In the genomic region with DNA sequence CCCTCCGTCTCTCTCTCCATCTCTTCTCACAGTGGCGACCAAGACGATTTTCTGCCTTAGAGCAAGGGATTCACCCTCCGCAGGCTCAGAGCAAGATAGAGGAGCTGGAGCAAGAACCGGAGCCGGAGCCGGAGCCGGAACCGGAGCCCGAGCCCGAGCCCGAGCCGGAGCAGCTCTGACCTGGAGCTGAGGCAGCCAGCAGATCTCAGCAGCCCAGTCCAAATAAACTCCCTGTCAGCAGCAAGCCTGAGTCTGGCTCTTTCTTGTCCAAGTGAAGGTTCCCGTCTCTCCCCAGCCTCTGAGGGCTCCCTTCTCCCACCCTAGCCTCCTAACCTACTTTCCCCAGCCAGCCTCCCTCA, we compare ENCODE assay signal across 8 cellular contexts. TPM values are rescaled to one million over a fixed set of nuclear protein-coding genes. Genes with fewer than 3 reads are reported as not detected.
A peak's percentile ranks its signal among the peaks of the same experiment; 100 is the strongest.
DNase-seq lines count a peak whose midpoint lies in the region; ATAC-seq, FAIRE-seq and TF ChIP-seq lines count a peak whose summit lies in the region.

No MANE protein-coding gene starts in this region.

- no peak overlapping the region for H2AFZ ChIP-seq in HepG2 (ENCODE audit: low read length)

- peak overlapping the region; percentile 54 for H3K4me3 ChIP-seq in AG04449 (ENCODE audit: low read depth, low read length)
- peak overlapping the region in 1 of 3 experiments; percentile 47; a peak in 2 of 6 replicates for H3K4me3 ChIP-seq in HepG2 (replicated peaks in 1 of 3; ENCODE audit: insufficient read depth in 1 of 3, low read depth in 2 of 3, low read length in 3 of 3)

- no peaks in the 10 kb centered on the region for H4K20me1 ChIP-seq in HepG2 (ENCODE audit: insufficient read depth, low read length)

- TF ChIP-seq CTCF in AG04449 (IDR thresholded peaks at IDR 0.05; ENCODE audit: insufficient read depth, low read length, missing control alignments), result no peak
- TF ChIP-seq CTCF in HFFc6 (IDR thresholded peaks at IDR 0.05), result no peak
- no peak for TF ChIP-seq CTCF in brain (conservative IDR thresholded peaks at IDR 0.05)
- no peak for TF ChIP-seq CTCF in HepG2 (CRISPR knock-in tag; IDR thresholded peaks at IDR 0.05)
- TF ChIP-seq CTCF in type B pancreatic cell (conservative IDR thresholded peaks at IDR 0.05), result no peak

- TF ChIP-seq RAD21 in HepG2 (CRISPR knock-in tag; IDR thresholded peaks at IDR 0.05), result no peak

- H3K4me1 Mint-ChIP-seq in HFFc6 (ENCODE audit: low read depth) (peaks cover 16% of the 10 kb centered on the region), brain (peaks cover 65% of the 10 kb centered on the region), type B pancreatic cell (ENCODE audit: unreplicated experiment) (peaks cover 20% of the 10 kb centered on the region)

- H3K4me3 Mint-ChIP-seq in HFFc6 (peak overlapping the region; percentile 89), brain (peak overlapping the region; percentile 82 to 89 (median 84)), type B pancreatic cell (peak overlapping the region; percentile 93)

- BruUV-seq in HepG2 (replicated peaks; lab: Mats Ljungman, UMichigan), result no TSS peak

- WGBS in HepG2 (ENCODE audit: low lambda C conversion rate), result 70% methylated on average over 14 of the region's 14 CpGs

- peaks cover 82% of the 10 kb centered on the region for H3K4me1 ChIP-seq in HepG2 (ENCODE audit: insufficient read depth, low read length)

- FAIRE-seq in HepG2 (lab: Jason Lieb, UNC), result no peak

- intact Hi-C loops in HepG2 (cut with micrococcal nuclease; ENCODE audit: unreplicated experiment), result loop anchor here (2.0 kb wide), 1 partner anchor 47 kb away; no protein-coding TSS in a partner anchor

- ATAC-seq in HepG2 (peak; percentile 37), HG02763 (IDR thresholded peaks at IDR 0.05; ENCODE audit: unreplicated experiment) (no peak)

- H3K36me3 Mint-ChIP-seq in HFFc6 (ENCODE audit: low read depth) (no peaks in the 10 kb centered on the region), brain (peaks cover 16% of the 10 kb centered on the region), type B pancreatic cell (peaks cover 14% of the 10 kb centered on the region)

- H3K9ac ChIP-seq in HepG2 (ENCODE audit: insufficient read depth, low read depth, low read length), result 0 out of 2 replicates have a peak overlapping the region, but pooled peaks have one; percentile 1

- CTCF ChIA-PET in AG04449 (lab: Yijun Ruan, JAX) (interaction anchor here (0.7 to 12.1 kb wide), 17 partner anchors 9 to 175 kb away, joined by 3 to 272 read pairs (median 6); a partner anchor contains a TSS), HepG2 (lab: Yijun Ruan, JAX; ENCODE audit: low intra/inter-chr PET ratio, low total read pairs) (interaction anchor here (2.0 to 2.9 kb wide), 2 partner anchors 25 to 42 kb away, joined by 16 to 54 read pairs; a partner anchor contains a TSS)

- peak overlapping the region; percentile 69 for H3K4me2 ChIP-seq in HepG2 (ENCODE audit: low read depth, low read length)

- no peaks in the 10 kb centered on the region for H3K9me3 Mint-ChIP-seq in HFFc6
- H3K9me3 Mint-ChIP-seq in brain, result no peaks in the 10 kb centered on the region
- no peaks in the 10 kb centered on the region for H3K9me3 Mint-ChIP-seq in type B pancreatic cell

- no peaks in the 10 kb centered on the region for H3K9me3 ChIP-seq in HepG2 (ENCODE audit: low read length)

- TF ChIP-seq POLR2A in HepG2 (IDR thresholded peaks at IDR 0.05; ENCODE audit: insufficient read depth in 1 of 2, low read depth in 2 of 2, low read length in 2 of 2), result no peak

- no peak overlapping the region for H3K27ac Mint-ChIP-seq in HFFc6
- H3K27ac Mint-ChIP-seq in brain, result peak overlapping the region; percentile 92 to 99 (median 96)
- peak overlapping the region; percentile 90 for H3K27ac Mint-ChIP-seq in type B pancreatic cell

- in situ Hi-C loops in HepG2 (cut with HindIII; ENCODE audit: extremely low pct_ligation_motif_present, low pct_unique_long_range_greater_than_20kb), result no loop called here

- H3K36me3 ChIP-seq in HepG2 (replicated peaks in 1 of 2; ENCODE audit: control insufficient read depth in 1 of 2, insufficient read depth in 2 of 2, low read length in 2 of 2), result no peaks in the 10 kb centered on the region

- H3K79me2 ChIP-seq in HepG2 (ENCODE audit: insufficient read depth, low read length), result no peaks in the 10 kb centered on the region

- POLR2A ChIA-PET in AG04449 (lab: Yijun Ruan, JAX) (interaction anchor here (1.0 to 3.5 kb wide), 3 partner anchors 12 to 89 kb away, joined by 6 to 23 read pairs (median 12); a partner anchor contains a TSS), HepG2 (lab: Yijun Ruan, JAX) (interaction anchor here (0.6 to 5.5 kb wide), 7 partner anchors 9 to 147 kb away, joined by 3 to 59 read pairs (median 5); a partner anchor contains a TSS)

- DNase-seq in AG04449 (ENCODE audit: low read depth, low spot score) (no peak), HFFc6 (peak; percentile 25), HepG2 (ENCODE audit: low spot score) (no peak), type B pancreatic cell (ENCODE audit: extremely low spot score, unreplicated experiment) (no peak), HT-29 (ENCODE audit: low spot score) (no peak), DMS153 treated with DMSO at 0.1 percent for 48 hours (lab: John Stamatoyannopoulos, UW; ENCODE audit: unreplicated experiment) (no peak)

- H3K27me3 ChIP-seq in HepG2 (ENCODE audit: control insufficient read depth in 1 of 2, insufficient read depth in 2 of 2, low read length in 2 of 2), result peaks cover 2 to 13% of the 10 kb centered on the region in 2 experiments; a peak in 2 of 5 replicates

- no peak for TF ChIP-seq EP300 in HepG2 (IDR thresholded peaks at IDR 0.05; ENCODE audit: low read depth in 2 of 2, low read length in 2 of 2)
- TF ChIP-seq EP300 in HepG2 (CRISPR knock-in tag; IDR thresholded peaks at IDR 0.05; ENCODE audit: borderline replicate concordance), result no peak

- H3K27me3 Mint-ChIP-seq in HFFc6 (ENCODE audit: insufficient read depth) (peaks cover 8% of the 10 kb centered on the region), brain (peaks cover 5% of the 10 kb centered on the region), type B pancreatic cell (peaks cover 61% of the 10 kb centered on the region)

- H3K27ac ChIP-seq in HepG2 (ENCODE audit: extremely low read length, insufficient read depth, low read length), result peak overlapping the region; percentile 16

RNA-seq across cellular contexts. Expression of a gene that starts 5.9 kb away (rescaled TPM):
- under 1 TPM; 0.15 to 0.64 (median 0.50) TPM for total RNA-seq in HFFc6 (2021; fragmentation: NEBNext Ultra II Directional; extraction: Animal tissue kit (Norgen Biotek cat#: 25700))
- polyA plus RNA-seq in brain (ENCODE audit: insufficient read depth, low read depth, low replicate concordance) (0.81 TPM), HepG2 (2011; rRNA removed) (0.26 and 0.51 TPM in 2 replicates)
- total RNA-seq in HepG2 (2016; rRNA removed; fragmentation: Illumina TruSeq; extraction: Trizol) (0.11 TPM in 1 of 2 replicates, not detected in the other), type B pancreatic cell (ENCODE audit: low replicate concordance) (0.52 and 2.6 TPM in 2 replicates)
- not detected in 2 replicates for total RNA-seq in HepG2 (2016; cell fraction: cytosol; rRNA removed; fragmentation: Illumina TruSeq; extraction: Trizol; ENCODE audit: low read depth)
- 0.11 TPM in 1 of 2 replicates, not detected in the other for total RNA-seq in HepG2 (2016; cell fraction: insoluble cytoplasmic fraction; rRNA removed; fragmentation: Illumina TruSeq; extraction: Trizol)
- total RNA-seq in HepG2 (2016; cell fraction: membrane; rRNA removed; fragmentation: Illumina TruSeq; extraction: Trizol), result 0.07 TPM in 1 of 2 replicates, not detected in the other
- 0.31 TPM in 1 of 2 replicates, not detected in the other for total RNA-seq in HepG2 (2016; cell fraction: nucleus; rRNA removed; fragmentation: Illumina TruSeq; extraction: Trizol)
- 0.08 and 0.15 TPM in 2 replicates for polyA plus RNA-seq in HepG2 (2011; cell fraction: cytosol; rRNA removed)
- polyA plus RNA-seq in HepG2 (2011; cell fraction: nucleus; rRNA removed), result 3.5 and 3.6 TPM in 2 replicates
- polyA plus RNA-seq in HepG2 (2012), result 0.95 and 1.0 TPM in 2 replicates
- not detected in 2 replicates for polyA plus RNA-seq in HepG2 (2016; cell fraction: cytosol; fragmentation: Illumina TruSeq; extraction: Trizol; ENCODE audit: low read depth)
- not detected in 2 replicates for polyA plus RNA-seq in HepG2 (2016; cell fraction: insoluble cytoplasmic fraction; fragmentation: Illumina TruSeq; extraction: Trizol; ENCODE audit: low read depth)
- polyA plus RNA-seq in HepG2 (2016; cell fraction: membrane; fragmentation: Illumina TruSeq; extraction: Trizol; ENCODE audit: low read depth), result 0.11 TPM in 1 of 2 replicates, not detected in the other
- 1.3 and 2.2 TPM in 2 replicates for polyA plus RNA-seq in HepG2 (2016; cell fraction: nucleus; fragmentation: Illumina TruSeq; extraction: Trizol; ENCODE audit: insufficient read depth, low read depth)
- polyA minus RNA-seq in HepG2 (2011; rRNA and poly(A)+ RNA removed; ENCODE audit: low replicate concordance), result 0.08 and 0.54 TPM in 2 replicates
- polyA minus RNA-seq in HepG2 (2011; cell fraction: cytosol; rRNA and poly(A)+ RNA removed), result not detected in 2 replicates
- polyA minus RNA-seq in HepG2 (2011; cell fraction: nucleus; rRNA and poly(A)+ RNA removed), result 0.90 and 2.0 TPM in 2 replicates
- total RNA-seq in HT-29 (2014; rRNA removed; shearing (Covaris generic)), result 0.05 and 0.56 TPM in 2 replicates

RNA-seq across cellular contexts. Expression of a gene that starts 11.1 kb away (rescaled TPM):
- under 1 TPM in 3 of 6 experiments, not detected in 3; 0.11 to 0.25 (median 0.11) TPM for total RNA-seq in HFFc6 (2021; fragmentation: NEBNext Ultra II Directional; extraction: Animal tissue kit (Norgen Biotek cat#: 25700))
- 13.7 TPM for polyA plus RNA-seq in brain (ENCODE audit: insufficient read depth, low read depth, low replicate concordance)
- 0.07 and 0.27 TPM in 2 replicates for total RNA-seq in HepG2 (2016; rRNA removed; fragmentation: Illumina TruSeq; extraction: Trizol)
- total RNA-seq in HepG2 (2016; cell fraction: cytosol; rRNA removed; fragmentation: Illumina TruSeq; extraction: Trizol; ENCODE audit: low read depth), result not detected in 2 replicates
- 0.15 TPM in 1 of 2 replicates, not detected in the other for total RNA-seq in HepG2 (2016; cell fraction: insoluble cytoplasmic fraction; rRNA removed; fragmentation: Illumina TruSeq; extraction: Trizol)
- 0.10 TPM in 1 of 2 replicates, not detected in the other for total RNA-seq in HepG2 (2016; cell fraction: membrane; rRNA removed; fragmentation: Illumina TruSeq; extraction: Trizol)
- 0.28 and 0.41 TPM in 2 replicates for total RNA-seq in HepG2 (2016; cell fraction: nucleus; rRNA removed; fragmentation: Illumina TruSeq; extraction: Trizol)
- 0.68 and 0.95 TPM in 2 replicates for polyA plus RNA-seq in HepG2 (2011; rRNA removed)
- polyA plus RNA-seq in HepG2 (2011; cell fraction: cytosol; rRNA removed), result 0.54 and 0.87 TPM in 2 replicates
- polyA plus RNA-seq in HepG2 (2011; cell fraction: nucleus; rRNA removed), result 0.55 and 0.64 TPM in 2 replicates
- 1.5 and 2.7 TPM in 2 replicates for polyA plus RNA-seq in HepG2 (2012)
- 0.06 and 0.14 TPM in 2 replicates for polyA plus RNA-seq in HepG2 (2016; cell fraction: cytosol; fragmentation: Illumina TruSeq; extraction: Trizol; ENCODE audit: low read depth)
- 0.16 and 0.24 TPM in 2 replicates for polyA plus RNA-seq in HepG2 (2016; cell fraction: insoluble cytoplasmic fraction; fragmentation: Illumina TruSeq; extraction: Trizol; ENCODE audit: low read depth)
- polyA plus RNA-seq in HepG2 (2016; cell fraction: membrane; fragmentation: Illumina TruSeq; extraction: Trizol; ENCODE audit: low read depth), result not detected in 2 replicates
- polyA plus RNA-seq in HepG2 (2016; cell fraction: nucleus; fragmentation: Illumina TruSeq; extraction: Trizol; ENCODE audit: insufficient read depth, low read depth), result 0.52 and 0.68 TPM in 2 replicates
- polyA minus RNA-seq in HepG2 (2011; rRNA and poly(A)+ RNA removed; ENCODE audit: low replicate concordance), result 2.6 TPM in 1 of 2 replicates, not detected in the other
- 0.20 and 0.70 TPM in 2 replicates for polyA minus RNA-seq in HepG2 (2011; cell fraction: cytosol; rRNA and poly(A)+ RNA removed)
- polyA minus RNA-seq in HepG2 (2011; cell fraction: nucleus; rRNA and poly(A)+ RNA removed), result 0.39 and 0.87 TPM in 2 replicates
- 0.64 and 0.65 TPM in 2 replicates for total RNA-seq in type B pancreatic cell (ENCODE audit: low replicate concordance)
- 0.25 and 0.47 TPM in 2 replicates for total RNA-seq in HT-29 (2014; rRNA removed; shearing (Covaris generic))

RNA-seq across cellular contexts. Expression of a gene that starts 12.0 kb away (rescaled TPM):
- 100 to 1,000 TPM; 423 to 607 (median 561) TPM for total RNA-seq in HFFc6 (2021; fragmentation: NEBNext Ultra II Directional; extraction: Animal tissue kit (Norgen Biotek cat#: 25700))
- polyA plus RNA-seq in brain (ENCODE audit: insufficient read depth, low read depth, low replicate concordance) (1,278 TPM), HepG2 (2011; rRNA removed) (79.1 and 82.4 TPM in 2 replicates)
- total RNA-seq in HepG2 (2016; rRNA removed; fragmentation: Illumina TruSeq; extraction: Trizol) (40.5 and 42.1 TPM in 2 replicates), type B pancreatic cell (ENCODE audit: low replicate concordance) (191 and 395 TPM in 2 replicates)
- 20.4 and 25.8 TPM in 2 replicates for total RNA-seq in HepG2 (2016; cell fraction: cytosol; rRNA removed; fragmentation: Illumina TruSeq; extraction: Trizol; ENCODE audit: low read depth)
- 34.7 and 40.6 TPM in 2 replicates for total RNA-seq in HepG2 (2016; cell fraction: insoluble cytoplasmic fraction; rRNA removed; fragmentation: Illumina TruSeq; extraction: Trizol)
- 33.5 and 39.4 TPM in 2 replicates for total RNA-seq in HepG2 (2016; cell fraction: membrane; rRNA removed; fragmentation: Illumina TruSeq; extraction: Trizol)
- total RNA-seq in HepG2 (2016; cell fraction: nucleus; rRNA removed; fragmentation: Illumina TruSeq; extraction: Trizol), result 24.6 and 26.7 TPM in 2 replicates
- polyA plus RNA-seq in HepG2 (2011; cell fraction: cytosol; rRNA removed), result 82.7 and 86.9 TPM in 2 replicates
- 107 and 116 TPM in 2 replicates for polyA plus RNA-seq in HepG2 (2011; cell fraction: nucleus; rRNA removed)
- polyA plus RNA-seq in HepG2 (2012), result 128 and 237 TPM in 2 replicates
- polyA plus RNA-seq in HepG2 (2016; cell fraction: cytosol; fragmentation: Illumina TruSeq; extraction: Trizol; ENCODE audit: low read depth), result 96.6 and 97.7 TPM in 2 replicates
- polyA plus RNA-seq in HepG2 (2016; cell fraction: insoluble cytoplasmic fraction; fragmentation: Illumina TruSeq; extraction: Trizol; ENCODE audit: low read depth), result 162 and 207 TPM in 2 replicates
- 140 and 143 TPM in 2 replicates for polyA plus RNA-seq in HepG2 (2016; cell fraction: membrane; fragmentation: Illumina TruSeq; extraction: Trizol; ENCODE audit: low read depth)
- 169 and 175 TPM in 2 replicates for polyA plus RNA-seq in HepG2 (2016; cell fraction: nucleus; fragmentation: Illumina TruSeq; extraction: Trizol; ENCODE audit: insufficient read depth, low read depth)
- 46.9 and 158 TPM in 2 replicates for polyA minus RNA-seq in HepG2 (2011; rRNA and poly(A)+ RNA removed; ENCODE audit: low replicate concordance)
- 19.3 and 21.6 TPM in 2 replicates for polyA minus RNA-seq in HepG2 (2011; cell fraction: cytosol; rRNA and poly(A)+ RNA removed)
- 8.1 and 13.0 TPM in 2 replicates for polyA minus RNA-seq in HepG2 (2011; cell fraction: nucleus; rRNA and poly(A)+ RNA removed)
- total RNA-seq in HT-29 (2014; rRNA removed; shearing (Covaris generic)), result 87.6 and 105 TPM in 2 replicates

RNA-seq across cellular contexts. Expression of a gene that starts 25.2 kb away (rescaled TPM):
- 100 to 1,000 TPM; 273 to 329 (median 298) TPM for total RNA-seq in HFFc6 (2021; fragmentation: NEBNext Ultra II Directional; extraction: Animal tissue kit (Norgen Biotek cat#: 25700))
- polyA plus RNA-seq in brain (ENCODE audit: insufficient read depth, low read depth, low replicate concordance) (293 TPM), HepG2 (2011; rRNA removed) (167 and 178 TPM in 2 replicates)
- total RNA-seq in HepG2 (2016; rRNA removed; fragmentation: Illumina TruSeq; extraction: Trizol) (88.1 and 95.8 TPM in 2 replicates), type B pancreatic cell (ENCODE audit: low replicate concordance) (187 and 371 TPM in 2 replicates)
- 20.8 and 28.2 TPM in 2 replicates for total RNA-seq in HepG2 (2016; cell fraction: cytosol; rRNA removed; fragmentation: Illumina TruSeq; extraction: Trizol; ENCODE audit: low read depth)
- 86.9 and 96.5 TPM in 2 replicates for total RNA-seq in HepG2 (2016; cell fraction: insoluble cytoplasmic fraction; rRNA removed; fragmentation: Illumina TruSeq; extraction: Trizol)
- total RNA-seq in HepG2 (2016; cell fraction: membrane; rRNA removed; fragmentation: Illumina TruSeq; extraction: Trizol), result 41.7 and 71.5 TPM in 2 replicates
- 50.4 and 54.8 TPM in 2 replicates for total RNA-seq in HepG2 (2016; cell fraction: nucleus; rRNA removed; fragmentation: Illumina TruSeq; extraction: Trizol)
- 182 and 203 TPM in 2 replicates for polyA plus RNA-seq in HepG2 (2011; cell fraction: cytosol; rRNA removed)
- polyA plus RNA-seq in HepG2 (2011; cell fraction: nucleus; rRNA removed), result 234 and 240 TPM in 2 replicates
- 94.9 and 97.7 TPM in 2 replicates for polyA plus RNA-seq in HepG2 (2012)
- 31.3 and 48.0 TPM in 2 replicates for polyA plus RNA-seq in HepG2 (2016; cell fraction: cytosol; fragmentation: Illumina TruSeq; extraction: Trizol; ENCODE audit: low read depth)
- polyA plus RNA-seq in HepG2 (2016; cell fraction: insoluble cytoplasmic fraction; fragmentation: Illumina TruSeq; extraction: Trizol; ENCODE audit: low read depth), result 178 and 184 TPM in 2 replicates
- 69.7 and 93.5 TPM in 2 replicates for polyA plus RNA-seq in HepG2 (2016; cell fraction: membrane; fragmentation: Illumina TruSeq; extraction: Trizol; ENCODE audit: low read depth)
- 128 and 129 TPM in 2 replicates for polyA plus RNA-seq in HepG2 (2016; cell fraction: nucleus; fragmentation: Illumina TruSeq; extraction: Trizol; ENCODE audit: insufficient read depth, low read depth)
- polyA minus RNA-seq in HepG2 (2011; rRNA and poly(A)+ RNA removed; ENCODE audit: low replicate concordance), result 127 and 179 TPM in 2 replicates
- polyA minus RNA-seq in HepG2 (2011; cell fraction: cytosol; rRNA and poly(A)+ RNA removed), result 36.1 and 36.7 TPM in 2 replicates
- 47.3 and 50.7 TPM in 2 replicates for polyA minus RNA-seq in HepG2 (2011; cell fraction: nucleus; rRNA and poly(A)+ RNA removed)
- 383 and 384 TPM in 2 replicates for total RNA-seq in HT-29 (2014; rRNA removed; shearing (Covaris generic))

RNA-seq across cellular contexts. Expression of a gene that starts 43.4 kb away (rescaled TPM):
- 1 to 10 TPM in 5 of 6 experiments, under 1 TPM in 1; 0.78 to 3.1 (median 2.6) TPM for total RNA-seq in HFFc6 (2021; fragmentation: NEBNext Ultra II Directional; extraction: Animal tissue kit (Norgen Biotek cat#: 25700))
- polyA plus RNA-seq in brain (ENCODE audit: insufficient read depth, low read depth, low replicate concordance), result 59.9 TPM
- not detected in 2 replicates for total RNA-seq in HepG2 (2016; rRNA removed; fragmentation: Illumina TruSeq; extraction: Trizol)
- not detected in 2 replicates for total RNA-seq in HepG2 (2016; cell fraction: cytosol; rRNA removed; fragmentation: Illumina TruSeq; extraction: Trizol; ENCODE audit: low read depth)
- not detected in 2 replicates for total RNA-seq in HepG2 (2016; cell fraction: insoluble cytoplasmic fraction; rRNA removed; fragmentation: Illumina TruSeq; extraction: Trizol)
- total RNA-seq in HepG2 (2016; cell fraction: membrane; rRNA removed; fragmentation: Illumina TruSeq; extraction: Trizol), result not detected in 2 replicates
- total RNA-seq in HepG2 (2016; cell fraction: nucleus; rRNA removed; fragmentation: Illumina TruSeq; extraction: Trizol), result not detected in 2 replicates
- 0.08 and 0.10 TPM in 2 replicates for polyA plus RNA-seq in HepG2 (2011; rRNA removed)
- 0.05 and 0.08 TPM in 2 replicates for polyA plus RNA-seq in HepG2 (2011; cell fraction: cytosol; rRNA removed)
- polyA plus RNA-seq in HepG2 (2011; cell fraction: nucleus; rRNA removed), result 0.34 and 0.66 TPM in 2 replicates
- 0.51 and 0.78 TPM in 2 replicates for polyA plus RNA-seq in HepG2 (2012)
- not detected in 2 replicates for polyA plus RNA-seq in HepG2 (2016; cell fraction: cytosol; fragmentation: Illumina TruSeq; extraction: Trizol; ENCODE audit: low read depth)
- not detected in 2 replicates for polyA plus RNA-seq in HepG2 (2016; cell fraction: insoluble cytoplasmic fraction; fragmentation: Illumina TruSeq; extraction: Trizol; ENCODE audit: low read depth)
- not detected in 2 replicates for polyA plus RNA-seq in HepG2 (2016; cell fraction: membrane; fragmentation: Illumina TruSeq; extraction: Trizol; ENCODE audit: low read depth)
- not detected in 2 replicates for polyA plus RNA-seq in HepG2 (2016; cell fraction: nucleus; fragmentation: Illumina TruSeq; extraction: Trizol; ENCODE audit: insufficient read depth, low read depth)
- not detected in 2 replicates for polyA minus RNA-seq in HepG2 (2011; rRNA and poly(A)+ RNA removed; ENCODE audit: low replicate concordance)
- not detected in 2 replicates for polyA minus RNA-seq in HepG2 (2011; cell fraction: cytosol; rRNA and poly(A)+ RNA removed)
- not detected in 2 replicates for polyA minus RNA-seq in HepG2 (2011; cell fraction: nucleus; rRNA and poly(A)+ RNA removed)
- total RNA-seq in type B pancreatic cell (ENCODE audit: low replicate concordance), result 5.4 and 17.8 TPM in 2 replicates
- total RNA-seq in HT-29 (2014; rRNA removed; shearing (Covaris generic)), result not detected in 2 replicates
